1 cellular context compared by ENCODE assay signal in genomic region chr19:591099-591958, GRCh38.
TF ChIP-seq lines count a peak whose summit lies in the region.

No MANE protein-coding gene starts in this region.

TF ChIP-seq in WTC11, 78 proteins besides CTCF, POLR2A, EP300 and RAD21 (continued from another document):
- TF ChIP-seq PREB (CRISPR knock-in tag; IDR thresholded peaks at IDR 0.05; ENCODE audit: borderline replicate concordance) (peak; percentile 41; the same call in 1 of the 2 replicates), ESRRA (CRISPR knock-in tag; IDR thresholded peaks at IDR 0.05; ENCODE audit: borderline replicate concordance) (no peak)
